Comparison of ENCODE assay signal across 2 cellular contexts in the genomic region with DNA sequence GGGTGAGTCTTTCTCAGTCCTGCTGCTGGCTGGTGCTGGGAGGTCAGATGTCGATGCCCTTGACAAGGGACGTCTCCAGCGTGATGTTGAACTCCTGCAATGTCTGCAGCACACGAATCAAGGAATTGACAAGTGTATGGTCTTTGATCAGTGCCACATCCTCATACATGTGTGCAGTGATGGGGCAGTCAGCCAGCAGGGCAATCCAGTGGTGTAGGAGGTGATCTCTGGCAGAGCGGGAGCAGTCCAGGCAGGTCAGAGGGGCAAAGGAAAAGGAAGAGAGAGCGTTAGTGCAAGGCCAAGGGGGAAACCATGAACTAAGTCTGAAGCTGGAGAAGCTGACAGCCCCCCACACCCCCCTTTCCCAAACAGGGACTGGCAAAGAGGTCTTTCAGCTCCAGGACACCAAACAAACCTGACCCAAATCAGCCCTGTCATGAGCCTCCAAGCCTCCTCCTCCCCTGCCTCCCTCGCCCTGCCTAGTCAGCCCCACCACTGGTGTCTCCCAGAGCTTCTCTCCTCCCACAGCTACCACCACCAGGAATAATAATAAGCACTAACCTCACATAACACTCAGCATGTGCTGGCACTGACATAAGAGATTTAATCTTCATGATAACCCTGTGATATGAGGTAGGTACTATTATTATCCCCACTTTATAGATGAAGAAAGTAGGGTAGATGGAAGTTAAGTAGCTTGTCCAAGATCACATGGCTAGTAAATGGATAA.
TF ChIP-seq lines count a peak whose summit lies in the region.

No MANE protein-coding gene starts in this region.

TF ChIP-seq in liver, 16 proteins besides CTCF, POLR2A, EP300 and RAD21:
- TF ChIP-seq RXRA (IDR thresholded peaks at IDR 0.05) (no peak), HNF4A (conservative IDR thresholded peaks at IDR 0.05) (peak; percentile 22 to 25)

TF ChIP-seq in HepG2, 621 proteins besides CTCF, POLR2A, EP300 and RAD21:
- TF ChIP-seq, protein P1, sequence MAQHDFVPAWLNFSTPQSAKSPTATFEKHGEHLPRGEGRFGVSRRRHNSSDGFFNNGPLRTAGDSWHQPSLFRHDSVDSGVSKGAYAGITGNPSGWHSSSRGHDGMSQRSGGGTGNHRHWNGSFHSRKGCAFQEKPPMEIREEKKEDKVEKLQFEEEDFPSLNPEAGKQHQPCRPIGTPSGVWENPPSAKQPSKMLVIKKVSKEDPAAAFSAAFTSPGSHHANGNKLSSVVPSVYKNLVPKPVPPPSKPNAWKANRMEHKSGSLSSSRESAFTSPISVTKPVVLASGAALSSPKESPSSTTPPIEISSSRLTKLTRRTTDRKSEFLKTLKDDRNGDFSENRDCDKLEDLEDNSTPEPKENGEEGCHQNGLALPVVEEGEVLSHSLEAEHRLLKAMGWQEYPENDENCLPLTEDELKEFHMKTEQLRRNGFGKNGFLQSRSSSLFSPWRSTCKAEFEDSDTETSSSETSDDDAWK (CRISPR knock-in tag; IDR thresholded peaks at IDR 0.05), result no peak
- no peak for TF ChIP-seq U2AF1 (optimal IDR thresholded peaks at IDR 0.05; ENCODE audit: low read depth, low read length)
- TF ChIP-seq, protein P2, sequence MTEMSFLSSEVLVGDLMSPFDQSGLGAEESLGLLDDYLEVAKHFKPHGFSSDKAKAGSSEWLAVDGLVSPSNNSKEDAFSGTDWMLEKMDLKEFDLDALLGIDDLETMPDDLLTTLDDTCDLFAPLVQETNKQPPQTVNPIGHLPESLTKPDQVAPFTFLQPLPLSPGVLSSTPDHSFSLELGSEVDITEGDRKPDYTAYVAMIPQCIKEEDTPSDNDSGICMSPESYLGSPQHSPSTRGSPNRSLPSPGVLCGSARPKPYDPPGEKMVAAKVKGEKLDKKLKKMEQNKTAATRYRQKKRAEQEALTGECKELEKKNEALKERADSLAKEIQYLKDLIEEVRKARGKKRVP (CRISPR knock-in tag; IDR thresholded peaks at IDR 0.05), result no peak
- no peak for TF ChIP-seq SMARCE1 (IDR thresholded peaks at IDR 0.05; ENCODE audit: borderline replicate concordance)
- TF ChIP-seq DNMT3B (CRISPR knock-in tag; conservative IDR thresholded peaks at IDR 0.05), result no peak
- no peak for TF ChIP-seq MAFK (conservative IDR thresholded peaks at IDR 0.05 in 1 of 2, IDR thresholded peaks at IDR 0.05 in 1 of 2; ENCODE audit: low read length in 2 of 2)
- TF ChIP-seq GATA4 (IDR thresholded peaks at IDR 0.05; ENCODE audit: borderline replicate concordance, low read depth), result no peak
